Comparison of ENCODE assay signal across 9 cellular contexts in genomic region chr11:68308068-68308467, GRCh38.
"Had no signal": no experiment of that assay in that cellular context is flagged by ENCODE, and none has a peak within 500 bp of the region (broad histone marks: within the 10 kb centered on the region; RNA-seq: fewer than 3 reads in every experiment).

No MANE protein-coding gene starts in this region.

- DNase-seq: activated CD4-positive, alpha-beta T cell treated with anti-CD3 and anti-CD28 coated beads, Interleukin-2, amount 10 ng/mL, durations not matched to agents 7 days and 5 days; activated CD8-positive, alpha-beta memory T cell treated with anti-CD3 and anti-CD28 coated beads for 24 hours; activated naive CD8-positive, alpha-beta T cell treated with anti-CD3 and anti-CD28 coated beads, Interleukin-2, amount 10 ng/mL, durations not matched to agents 7 days and 5 days; hippocampal formation; nephron progenitor cell; stimulated activated CD4-positive, alpha-beta T cell treated with anti-CD3 and anti-CD28 coated beads, Interleukin-2, amount 100 ng/mL, for 48 hours; transverse colon had no signal

- H3K9me3 ChIP-seq: transverse colon, vagina had no signal

- H3K27ac ChIP-seq: transverse colon, vagina had no signal

- H3K4me1 ChIP-seq: vagina had no signal

- ATAC-seq: stimulated activated memory B cell treated with anti-CD40 and anti-IgM and Interleukin-4, amounts not matched to agents 10 μg/mL and 1 μg/mL and 100 μg/mL, for 72 hours had no signal

- H3K27me3 ChIP-seq: transverse colon, vagina had no signal

- H3K36me3 ChIP-seq: transverse colon, vagina had no signal

- H3K4me3 ChIP-seq: transverse colon, vagina had no signal
